30 cellular contexts compared by ENCODE assay signal in the genomic region with DNA sequence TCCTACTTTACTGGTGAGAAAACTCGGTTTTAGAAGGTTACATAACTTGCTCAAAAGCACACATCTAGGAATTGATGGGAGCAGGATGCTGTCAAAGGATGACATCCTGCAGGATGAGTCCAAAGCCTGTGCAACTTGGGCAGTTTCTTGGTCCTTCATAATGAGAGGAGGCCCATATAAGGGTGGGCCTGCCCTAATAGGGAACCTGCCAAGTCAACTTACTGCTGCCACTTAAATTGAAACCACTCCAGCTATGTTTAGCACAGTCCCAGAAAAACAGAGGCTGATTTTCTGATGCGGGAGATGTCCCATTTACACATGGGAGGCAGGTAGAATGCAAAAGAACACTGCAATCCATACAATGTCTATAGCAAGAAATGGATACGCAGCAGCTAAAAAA.
"Had no signal": no experiment of that assay in that cellular context is flagged by ENCODE, and none has a peak within 500 bp of the region (broad histone marks: within the 10 kb centered on the region; RNA-seq: fewer than 3 reads in every experiment).

No MANE protein-coding gene starts in this region.

- H3K4me1 ChIP-seq: esophagus squamous epithelium had no signal

- H3K27me3 ChIP-seq: brain microvascular endothelial cell, colonic mucosa, esophagus squamous epithelium, gastroesophageal sphincter had no signal

- H3K36me3 Mint-ChIP-seq: activated naive CD8-positive, alpha-beta T cell had no signal

- H3K4me1 Mint-ChIP-seq: activated B cell treated with CpG ODN at 0.5 μM for 24 hours; activated T-helper 17 cell treated with anti-CD3 and anti-CD28 coated beads, Interleukin-2, amount 50 U/mL, for 72 hours had no signal

- H3K36me3 ChIP-seq: colonic mucosa had no signal

- H3K9me3 Mint-ChIP-seq: activated B cell treated with CpG ODN at 0.5 μM for 24 hours; activated CD8-positive, alpha-beta T cell treated with anti-CD3 and anti-CD28 coated beads for 36 hours; activated T-cell treated with anti-CD3 and anti-CD28 coated beads, Interleukin-2, amount 50 U/mL, for 4 hours; activated T-helper 17 cell treated with anti-CD3 and anti-CD28 coated beads, Interleukin-2, amount 50 U/mL, for 72 hours; T-helper 2 cell treated with Interferon-gamma antibody and Interleukin-4, amounts not matched to agents 5 μg/mL and 100 μg/mL, for 36 hours had no signal

- H3K27me3 Mint-ChIP-seq: activated B cell treated with CpG ODN at 0.5 μM for 24 hours; activated CD8-positive, alpha-beta T cell treated with anti-CD3 and anti-CD28 coated beads for 36 hours; activated naive CD8-positive, alpha-beta T cell; activated T-helper 17 cell treated with anti-CD3 and anti-CD28 coated beads, Interleukin-2, amount 50 U/mL, for 72 hours; T-helper 17 cell had no signal

- ATAC-seq: activated CD4-positive, CD25-positive, alpha-beta regulatory T cell treated with anti-CD3 and anti-CD28 coated beads, Interleukin-2, amount 50 U/mL, for 24 hours; activated CD8-positive, alpha-beta T cell treated with anti-CD3 and anti-CD28 coated beads for 36 hours; activated T-cell treated with anti-CD3 and anti-CD28 coated beads, Interleukin-2, amount 50 U/mL, for 4 hours; activated T-helper 17 cell treated with anti-CD3 and anti-CD28 coated beads, Interleukin-2, amount 50 U/mL, for 72 hours; gastroesophageal sphincter; T-helper 17 cell had no signal

- H3K9me3 ChIP-seq: colonic mucosa, esophagus squamous epithelium, gastroesophageal sphincter had no signal

- H3K4me3 ChIP-seq: colonic mucosa, esophagus squamous epithelium, gastroesophageal sphincter had no signal

- DNase-seq: activated B cell treated with CpG ODN at 0.5 μM for 24 hours; activated CD4-positive, alpha-beta T cell treated with anti-CD3 and anti-CD28 coated beads for 48 hours; activated CD4-positive, alpha-beta T cell treated with anti-CD3 and anti-CD28 coated beads, Interleukin-2, amount 50 U/mL, for 1 hour; activated CD4-positive, alpha-beta T cell treated with anti-CD3 and anti-CD28 coated beads, Interleukin-2, amount 50 U/mL, for 48 hours; activated CD8-positive, alpha-beta memory T cell treated with anti-CD3 and anti-CD28 coated beads for 24 hours; activated CD8-positive, alpha-beta T cell treated with anti-CD3 and anti-CD28 coated beads for 36 hours; activated effector memory CD4-positive, alpha-beta T cell treated with Interleukin-2 at 50 U/mL for 16 hours; activated gamma-delta T cell treated with Interleukin-2 at 50 U/mL for 16 hours; activated naive CD4-positive, alpha-beta T cell treated with anti-CD3 and anti-CD28 coated beads, Interleukin-2, amount 50 U/mL, for 16 hours; activated naive CD4-positive, alpha-beta T cell treated with Interleukin-2 at 50 U/mL for 16 hours; activated T-cell treated with anti-CD3 and anti-CD28 coated beads, Interleukin-2, amount 50 U/mL, for 4 hours; amniotic stem cell; anterior cingulate cortex; brain microvascular endothelial cell; central memory CD4-positive, alpha-beta T cell; cerebellar nuclear complex; colonic mucosa; effector CD8-positive, alpha-beta T cell; esophagus squamous epithelium; foreskin melanocyte; T-helper 1 cell; T-helper 17 cell; T1000; WERI-Rb-1 had no signal

- H3K27ac ChIP-seq: brain microvascular endothelial cell, colonic mucosa, epithelial cell of prostate, esophagus squamous epithelium, gastroesophageal sphincter, WERI-Rb-1 had no signal

- H3K27ac Mint-ChIP-seq: activated B cell treated with CpG ODN at 0.5 μM for 24 hours; activated CD8-positive, alpha-beta T cell treated with anti-CD3 and anti-CD28 coated beads for 36 hours; activated naive CD8-positive, alpha-beta T cell; activated T-helper 17 cell treated with anti-CD3 and anti-CD28 coated beads, Interleukin-2, amount 50 U/mL, for 72 hours; T-helper 17 cell; T-helper 2 cell treated with Interferon-gamma antibody and Interleukin-4, amounts not matched to agents 5 μg/mL and 100 μg/mL, for 36 hours had no signal

- H3K4me3 Mint-ChIP-seq: activated B cell treated with CpG ODN at 0.5 μM for 24 hours; activated CD8-positive, alpha-beta T cell treated with anti-CD3 and anti-CD28 coated beads for 36 hours; activated naive CD8-positive, alpha-beta T cell; activated T-cell treated with anti-CD3 and anti-CD28 coated beads, Interleukin-2, amount 50 U/mL, for 4 hours; activated T-helper 17 cell treated with anti-CD3 and anti-CD28 coated beads, Interleukin-2, amount 50 U/mL, for 72 hours; T-helper 17 cell; T-helper 2 cell treated with Interferon-gamma antibody and Interleukin-4, amounts not matched to agents 5 μg/mL and 100 μg/mL, for 36 hours had no signal
